Comparison of ENCODE assay signal across 8 cellular contexts in the genomic region with DNA sequence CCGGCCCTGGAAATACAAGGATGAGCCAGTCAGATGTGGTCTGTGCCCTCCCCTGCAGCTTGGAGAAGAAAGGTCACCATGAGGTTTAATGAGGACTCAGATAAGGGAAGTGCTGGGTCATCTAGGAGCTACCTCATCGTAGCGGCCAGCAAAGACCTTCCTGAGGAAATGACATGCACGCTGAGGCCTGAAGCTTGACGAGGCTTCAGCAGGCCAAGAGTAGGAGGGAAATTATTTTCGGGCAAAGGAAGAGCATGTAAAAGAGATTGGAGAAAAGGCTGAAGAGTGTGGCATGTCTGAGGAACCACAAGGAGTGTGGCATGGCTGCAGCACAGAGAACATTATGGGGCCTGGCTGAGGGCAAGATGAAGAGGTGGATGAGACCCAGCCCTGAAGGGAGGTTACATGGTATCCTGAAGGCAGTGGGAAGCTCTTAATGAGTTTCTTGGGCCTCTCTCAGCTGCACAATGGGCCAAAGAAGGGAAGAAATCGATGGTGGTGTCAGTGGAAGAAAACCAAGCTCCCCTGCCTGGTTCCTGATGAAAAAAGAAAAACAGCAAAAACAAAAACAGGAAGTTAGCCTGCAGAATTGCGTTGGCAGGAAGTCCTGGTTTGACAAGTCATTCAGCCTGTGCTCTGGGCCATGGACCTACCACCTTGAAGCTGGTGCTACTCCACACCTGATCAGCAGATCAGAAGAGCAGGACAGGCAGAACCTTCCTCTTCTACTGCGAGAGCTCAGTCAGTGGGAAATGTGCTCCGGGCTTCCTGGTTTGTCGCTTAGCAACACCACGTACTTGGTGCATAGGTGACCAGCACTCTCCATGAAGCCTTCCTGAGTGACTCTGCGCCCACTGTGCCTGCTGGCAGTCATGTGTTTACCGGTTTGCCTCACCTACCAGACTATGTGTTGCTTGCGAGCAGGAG.
A peak's percentile ranks its signal among the peaks of the same experiment; 100 is the strongest.
DNase-seq lines count a peak whose midpoint lies in the region; ATAC-seq and TF ChIP-seq lines count a peak whose summit lies in the region.

No MANE protein-coding gene starts in this region.

- H3K36me3 Mint-ChIP-seq in activated CD4-positive, alpha-beta memory T cell treated with anti-CD3 and anti-CD28 coated beads, Interleukin-2, amount 10 ng/mL, durations not matched to agents 7 days and 5 days (ENCODE audit: low read depth) = peaks cover 9% of the 10 kb centered on the region

- peaks cover 10% of the 10 kb centered on the region for H3K4me1 ChIP-seq in DOHH2 (ENCODE audit: control insufficient read depth, low read length)

- no peaks in the 10 kb centered on the region for H3F3A ChIP-seq in DOHH2 (ENCODE audit: control insufficient read depth, insufficient read depth)

- TF ChIP-seq CTCF in DOHH2 (IDR thresholded peaks at IDR 0.05; ENCODE audit: low read depth, low read length, poor library complexity, severe bottlenecking) = no peak

- no peaks in the 10 kb centered on the region for H3K9me2 ChIP-seq in DOHH2 (replicated peaks; ENCODE audit: control insufficient read depth, low read length)

- no peaks in the 10 kb centered on the region for H4K20me1 ChIP-seq in DOHH2 (ENCODE audit: control insufficient read depth, insufficient read depth, low read depth, low read length)

- POLR2A ChIA-PET in activated CD4-positive, alpha-beta memory T cell treated with anti-CD3 and anti-CD28 coated beads, Interleukin-2, amount 10 ng/mL, durations not matched to agents 7 days and 5 days (lab: Charles Lee) = interaction anchor here (0.5 to 1.6 kb wide), 10 partner anchors 19 to 994 kb away, joined by 3 to 9 read pairs (median 4); no protein-coding TSS in a partner anchor

- CTCF ChIA-PET in activated CD4-positive, alpha-beta memory T cell treated with anti-CD3 and anti-CD28 coated beads, Interleukin-2, amount 10 ng/mL, durations not matched to agents 7 days and 5 days (lab: Charles Lee) = interaction anchor here (1.1 to 1.3 kb wide), 4 partner anchors 19 to 350 kb away, joined by 3 read pairs; no protein-coding TSS in a partner anchor

- no peaks in the 10 kb centered on the region for H3K79me2 ChIP-seq in DOHH2 (ENCODE audit: control insufficient read depth, low read length)

- H3K27ac Mint-ChIP-seq in activated CD4-positive, alpha-beta memory T cell treated with anti-CD3 and anti-CD28 coated beads, Interleukin-2, amount 10 ng/mL, durations not matched to agents 7 days and 5 days = peak overlapping the region; percentile 72

- no peaks in the 10 kb centered on the region; the same call in 1 of the 2 replicates for H3K9me3 ChIP-seq in DOHH2 (ENCODE audit: control insufficient read depth, insufficient read depth, low read length)

- H3K36me3 ChIP-seq in DOHH2 (ENCODE audit: control insufficient read depth, low read length) = no peaks in the 10 kb centered on the region

- H3K4me2 ChIP-seq in DOHH2 (ENCODE audit: low read length) = peak overlapping the region; percentile 10; the same call in 1 of the 2 replicates

- no peaks in the 10 kb centered on the region for H3K9me3 Mint-ChIP-seq in activated CD4-positive, alpha-beta memory T cell treated with anti-CD3 and anti-CD28 coated beads, Interleukin-2, amount 10 ng/mL, durations not matched to agents 7 days and 5 days

- H3K4me3 ChIP-seq in DOHH2 (ENCODE audit: low read length) = no peak overlapping the region

- peaks cover 38% of the 10 kb centered on the region for H3K27me3 Mint-ChIP-seq in activated CD4-positive, alpha-beta memory T cell treated with anti-CD3 and anti-CD28 coated beads, Interleukin-2, amount 10 ng/mL, durations not matched to agents 7 days and 5 days

- ATAC-seq in GM21423 (IDR thresholded peaks at IDR 0.05; ENCODE audit: unreplicated experiment) (peak; percentile 80), HG03460 (IDR thresholded peaks at IDR 0.05; ENCODE audit: unreplicated experiment) (no peak)

- DNase-seq in NCI-H1092 treated with DMSO at 0.1 percent for 48 hours (lab: John Stamatoyannopoulos, UW) (peak; percentile 59), glomerular endothelial cell (ENCODE audit: extremely low read depth, low read depth, low spot score) (peak; percentile 22), HuH-7.5 (ENCODE audit: low spot score) (no peak)
- DNase-seq in activated CD4-positive, alpha-beta memory T cell treated with anti-CD3 and anti-CD28 coated beads, Interleukin-2, amount 10 ng/mL, durations not matched to agents 7 days and 5 days = peak; percentile 61
- DNase-seq in stimulated activated CD4-positive, alpha-beta T cell treated with anti-CD3 and anti-CD28 coated beads, Interleukin-12 subunit alpha, Interleukin-12 subunit beta, amount 100 ng/mL, for 48 hours (ENCODE audit: low read depth in 2 of 3, low spot score in 1 of 3) = peak; percentile 36 to 50 (median 44)

- no peak overlapping the region for H3K27ac ChIP-seq in DOHH2 (ENCODE audit: low read depth, low read length)

- no peak overlapping the region for H3K4me3 Mint-ChIP-seq in activated CD4-positive, alpha-beta memory T cell treated with anti-CD3 and anti-CD28 coated beads, Interleukin-2, amount 10 ng/mL, durations not matched to agents 7 days and 5 days

- peaks cover 8% of the 10 kb centered on the region; the same call in 1 of the 2 replicates for H3K27me3 ChIP-seq in DOHH2 (ENCODE audit: control insufficient read depth, low read length)

- peaks cover 35% of the 10 kb centered on the region for H3K4me1 Mint-ChIP-seq in activated CD4-positive, alpha-beta memory T cell treated with anti-CD3 and anti-CD28 coated beads, Interleukin-2, amount 10 ng/mL, durations not matched to agents 7 days and 5 days
